ENCODE assay signal across 9 cellular contexts in the genomic region with DNA sequence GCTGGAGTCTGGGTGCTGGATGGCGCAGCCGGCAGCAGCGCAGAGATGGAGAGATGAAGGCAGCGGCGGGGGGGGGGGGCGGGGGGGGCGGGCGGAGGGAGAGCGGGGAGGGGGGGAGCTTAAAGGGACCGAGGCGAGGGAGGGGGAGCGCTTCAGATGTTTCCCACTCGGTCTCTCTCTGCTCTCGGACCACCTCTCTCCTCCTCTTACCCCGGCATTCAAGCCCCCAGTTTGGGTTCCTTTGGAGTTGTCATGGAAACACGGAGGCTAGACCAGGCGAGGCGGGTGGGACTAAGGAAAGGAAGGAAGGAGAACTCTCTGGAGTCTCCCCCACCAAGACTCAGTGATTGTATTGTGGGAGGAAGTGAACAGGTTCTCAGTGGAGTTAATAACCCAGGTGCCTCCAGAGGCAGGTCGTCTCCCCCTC.
DNase-seq lines count a peak whose midpoint lies in the region; ATAC-seq and TF ChIP-seq lines count a peak whose summit lies in the region.
"Had no signal": no experiment of that assay in that cellular context is flagged by ENCODE, and none has a peak within 500 bp of the region (broad histone marks: within the 10 kb centered on the region; RNA-seq: fewer than 3 reads in every experiment).

Gene PRRT1 (minus strand): TSS at position 55 of the 427 bp plus-strand sequence. CDS start 112 bp downstream, outside the sequence.

- peaks cover 0 to under 1% of the 10 kb centered on the region in 2 donors for H3K36me3 ChIP-seq in mucosa of rectum (ENCODE audit: control insufficient read depth in 2 of 2, insufficient read depth in 2 of 2, low read length in 2 of 2)

- TF ChIP-seq CTCF in choroid plexus epithelial cell (conservative IDR thresholded peaks at IDR 0.05; ENCODE audit: low read depth, low read length), result no peak

- H3K27ac ChIP-seq in mucosa of rectum (ENCODE audit: low read depth in 2 of 2, low read length in 2 of 2), result peak within 1 kb of the TSS in 1 of 2 donors; percentile 92

- no peaks in the 10 kb centered on the region for H3K9me3 ChIP-seq in mucosa of rectum (ENCODE audit: control insufficient read depth in 2 of 2, low read length in 2 of 2)

- peaks cover 6% of the 10 kb centered on the region for H3K36me3 Mint-ChIP-seq in stimulated activated naive CD8-positive, alpha-beta T cell treated with anti-CD3 and anti-CD28 coated beads, Interleukin-15, Interleukin-2, amounts not matched to agents 100 ng/mL and 50 ng/mL, for 24 hours (ENCODE audit: low read depth)

- H3K27ac Mint-ChIP-seq in stimulated activated naive CD8-positive, alpha-beta T cell treated with anti-CD3 and anti-CD28 coated beads, Interleukin-15, Interleukin-2, amounts not matched to agents 100 ng/mL and 50 ng/mL, for 24 hours, result peak within 1 kb of the TSS; percentile 91

- peak within 1 kb of the TSS; percentile 17 to 65 for H3K9ac ChIP-seq in mucosa of rectum (ENCODE audit: low read depth in 1 of 2, low read length in 2 of 2)

- H3K4me3 ChIP-seq in choroid plexus epithelial cell (ENCODE audit: low read depth, low read length) (peak within 1 kb of the TSS; percentile 96), mucosa of rectum (ENCODE audit: low read length in 2 of 2) (peak within 1 kb of the TSS; percentile 21 to 94)

- no peak for DNase-seq in stimulated activated naive CD8-positive, alpha-beta T cell treated with anti-CD3 and anti-CD28 coated beads, Interleukin-15, Interleukin-2, amounts not matched to agents 100 U/mL and 50 U/mL, for 24 hours
- no peak for DNase-seq in choroid plexus epithelial cell (ENCODE audit: low read depth)
- no peak for DNase-seq in NCI-H128 (lab: John Stamatoyannopoulos, UW; ENCODE audit: unreplicated experiment)
- no peak for DNase-seq in NCI-H446 (lab: John Stamatoyannopoulos, UW)
- DNase-seq: NCI-H1105 treated with DMSO at 0.1 percent for 48 hours had no signal

- no peaks in the 10 kb centered on the region for H3K9me3 Mint-ChIP-seq in stimulated activated naive CD8-positive, alpha-beta T cell treated with anti-CD3 and anti-CD28 coated beads, Interleukin-15, Interleukin-2, amounts not matched to agents 100 ng/mL and 50 ng/mL, for 24 hours

- no peak for ATAC-seq in stimulated activated naive CD8-positive, alpha-beta T cell treated with anti-CD3 and anti-CD28 coated beads, Interleukin-15, Interleukin-2, amounts not matched to agents 100 U/mL and 50 U/mL, for 24 hours
- ATAC-seq in GM21723 (IDR thresholded peaks at IDR 0.05; ENCODE audit: unreplicated experiment) (no peak), GM21717 (IDR thresholded peaks at IDR 0.05; ENCODE audit: unreplicated experiment) (no peak)

- H3K27me3 ChIP-seq in mucosa of rectum (ENCODE audit: control insufficient read depth in 2 of 2, insufficient read depth in 2 of 2, low read length in 2 of 2), result no peaks in the 10 kb centered on the region

- H3K4me1 ChIP-seq in mucosa of rectum (ENCODE audit: control insufficient read depth in 2 of 2, insufficient read depth in 2 of 2, low read length in 2 of 2), result peaks cover 13 to 21% of the 10 kb centered on the region in 2 donors

- H3K27me3 Mint-ChIP-seq in stimulated activated naive CD8-positive, alpha-beta T cell treated with anti-CD3 and anti-CD28 coated beads, Interleukin-15, Interleukin-2, amounts not matched to agents 100 ng/mL and 50 ng/mL, for 24 hours, result peaks cover 30% of the 10 kb centered on the region

- peaks cover 65% of the 10 kb centered on the region for H3K4me1 Mint-ChIP-seq in stimulated activated naive CD8-positive, alpha-beta T cell treated with anti-CD3 and anti-CD28 coated beads, Interleukin-15, Interleukin-2, amounts not matched to agents 100 ng/mL and 50 ng/mL, for 24 hours (ENCODE audit: low read depth)

- peak within 1 kb of the TSS; percentile 95 for H3K4me3 Mint-ChIP-seq in stimulated activated naive CD8-positive, alpha-beta T cell treated with anti-CD3 and anti-CD28 coated beads, Interleukin-15, Interleukin-2, amounts not matched to agents 100 ng/mL and 50 ng/mL, for 24 hours
